In genomic region chr2:60884795-60885194, GRCh38 we compare ENCODE assay signal across 9 cellular contexts. TPM values are rescaled to one million over a fixed set of nuclear protein-coding genes. Genes with fewer than 3 reads are reported as not detected.
A peak's percentile ranks its signal among the peaks of the same experiment; 100 is the strongest.
DNase-seq lines count a peak whose midpoint lies in the region; ATAC-seq, FAIRE-seq and TF ChIP-seq lines count a peak whose summit lies in the region.
"Had no signal": no experiment of that assay in that cellular context is flagged by ENCODE, and none has a peak within 500 bp of the region (broad histone marks: within the 10 kb centered on the region; RNA-seq: fewer than 3 reads in every experiment).

No MANE protein-coding gene starts in this region.

- peak overlapping the region; percentile 82 for H3K4me2 ChIP-seq in OCI-LY7 (ENCODE audit: low read length)

- peaks cover 48% of the 10 kb centered on the region for H3K4me1 ChIP-seq in OCI-LY7 (ENCODE audit: insufficient read depth, low read length, poor library complexity, severe bottlenecking)
- H3K4me1 ChIP-seq in sigmoid colon, result peaks cover 0 to 52% (median 28%) of the 10 kb centered on the region in 4 donors
- peaks cover 6 to 49% of the 10 kb centered on the region in 2 donors for H3K4me1 ChIP-seq in adrenal gland (replicated peaks in 1 of 2)

- BruUV-seq in OCI-LY7 (replicated peaks; lab: Mats Ljungman, UMichigan), result no TSS peak

- no peak for TF ChIP-seq CTCF in OCI-LY7 (conservative IDR thresholded peaks at IDR 0.05; ENCODE audit: low read length)
- TF ChIP-seq CTCF in sigmoid colon (IDR thresholded peaks at IDR 0.05), result no peak
- no peak for TF ChIP-seq CTCF in adrenal gland (IDR thresholded peaks at IDR 0.05)

- 12 to 21% methylated on average over 2 of the region's 2 CpGs for WGBS in sigmoid colon, 2 donors
- 31 to 51% (median 39%) methylated on average over 2 of the region's 2 CpGs for WGBS in adrenal gland, 4 donors

- peak overlapping the region; percentile 84 for H3K27ac ChIP-seq in OCI-LY7 (ENCODE audit: low read depth, low read length, poor library complexity, severe bottlenecking)
- H3K27ac ChIP-seq in sigmoid colon, result peak overlapping the region in 3 of 4 donors; percentile 13 to 99 (median 98)
- peak overlapping the region in 1 of 5 donors; percentile 99 for H3K27ac ChIP-seq in adrenal gland
- H3K27ac ChIP-seq: ascending aorta had no signal

- no peaks in the 10 kb centered on the region for H3K27me3 ChIP-seq in sigmoid colon
- H3K27me3 ChIP-seq in adrenal gland, result no peaks in the 10 kb centered on the region
- H3K27me3 ChIP-seq: ascending aorta had no signal

- H4K20me1 ChIP-seq in OCI-LY7 (ENCODE audit: insufficient read depth, low read length), result peaks cover 23% of the 10 kb centered on the region

- H2AFZ ChIP-seq in OCI-LY7 (ENCODE audit: low read length), result no peak overlapping the region

- DNase-seq in OCI-LY7 (ENCODE audit: low spot score) (no peak), dermis microvascular lymphatic vessel endothelial cell (ENCODE audit: low read depth in 2 of 2) (peak; percentile 36 to 58), sigmoid colon (no peak), adrenal gland (no peak), COLO668 (lab: John Stamatoyannopoulos, UW; ENCODE audit: unreplicated experiment) (no peak), SHP77 treated with DMSO at 0.1 percent for 48 hours (lab: John Stamatoyannopoulos, UW) (no peak)

- H3K36me3 ChIP-seq in OCI-LY7 (ENCODE audit: insufficient read depth, low read length) (peaks cover 68% of the 10 kb centered on the region), sigmoid colon (no peaks in the 10 kb centered on the region), adrenal gland (replicated peaks in 1 of 2) (no peaks in the 10 kb centered on the region)
- H3K36me3 ChIP-seq: ascending aorta had no signal

- CTCF ChIA-PET in OCI-LY7 (lab: Charles Lee; ENCODE audit: unreplicated experiment), result no interaction called here

- no peak for TF ChIP-seq EP300 in sigmoid colon (IDR thresholded peaks at IDR 0.05)

- H3K4me3 ChIP-seq in OCI-LY7 (ENCODE audit: low read depth, low read length, poor library complexity, severe bottlenecking) (peak overlapping the region; percentile 88), sigmoid colon (peak overlapping the region in 1 of 4 donors; percentile 6), adrenal gland (peak overlapping the region in 1 of 4 donors; percentile 89)

- intact Hi-C loops in OCI-LY7 (cut with micrococcal nuclease; ENCODE audit: unreplicated experiment), result loop anchor here (5.0 to 10.0 kb wide), 3 partner anchors 330 to 540 kb away; partner anchors contain the start of gene BCL11A
- intact Hi-C loops in sigmoid colon (cut with DNase I), result loop anchor here (5.0 to 10.0 kb wide), 3 partner anchors 87 to 650 kb away; partner anchors contain the start of genes PEX13, PUS10 and XPO1
- intact Hi-C loops in adrenal gland (cut with DNase I), result no loop called here

- H3K79me2 ChIP-seq in OCI-LY7 (ENCODE audit: insufficient read depth, low read depth, low read length), result peaks cover 93% of the 10 kb centered on the region

- POLR2A ChIA-PET in OCI-LY7 (lab: Charles Lee), result interaction anchor here (0.7 to 4.4 kb wide), 11 partner anchors 31 to 103 kb away, joined by 3 to 57 read pairs (median 4); no protein-coding TSS in a partner anchor

- H3K9me3 ChIP-seq in OCI-LY7 (ENCODE audit: low read length) (0 out of 2 replicates have a peak, but pooled peaks cover 7% of the 10 kb centered on the region), sigmoid colon (no peaks in the 10 kb centered on the region), adrenal gland (replicated peaks in 1 of 3) (no peaks in the 10 kb centered on the region)
- H3K9me3 ChIP-seq: ascending aorta had no signal

- H3K9me2 ChIP-seq in OCI-LY7 (ENCODE audit: insufficient read depth, low read length), result no peaks in the 10 kb centered on the region

- ATAC-seq in GM19324 (IDR thresholded peaks at IDR 0.05; ENCODE audit: low FRiP score, unreplicated experiment), result no peak

- no peak for TF ChIP-seq POLR2A in sigmoid colon (IDR thresholded peaks at IDR 0.05)
- no peak for TF ChIP-seq POLR2A in adrenal gland (IDR thresholded peaks at IDR 0.05)

- peak; percentile 13 for FAIRE-seq in G401.6 (lab: Jason Lieb, UNC)

RNA-seq across cellular contexts. Expression of gene REL, which starts 3.4 kb away (rescaled TPM):
- 49.9 and 50.2 TPM in 2 replicates for total RNA-seq in OCI-LY7 (2014; rRNA removed; shearing (Covaris generic))
- total RNA-seq in OCI-LY7 (2022), result 81.1 and 82.7 TPM in 2 replicates
- total RNA-seq in dermis microvascular lymphatic vessel endothelial cell, result 8.6 and 23.3 TPM in 2 replicates
- 10 to 100 TPM; 11.0 to 14.7 (median 12.5) TPM for total RNA-seq in sigmoid colon
- polyA plus RNA-seq in sigmoid colon, result 10 to 100 TPM in 1 of 3 donors, 1 to 10 TPM in 2; 1.2 to 10.2 (median 2.3) TPM
- 10 to 100 TPM in 5 of 8 donors, 1 to 10 TPM in 3; 4.0 to 15.0 (median 10.5) TPM for total RNA-seq in adrenal gland
- 1 to 10 TPM in 2 of 3 donors, under 1 TPM in 1; 0.51 to 2.5 (median 2.1) TPM for polyA plus RNA-seq in adrenal gland

Comparison
In these comparisons a context has a peak if more than half of its experiments do, and no peak if none do; other contexts are left out.
1. DNase-seq: peak in dermis microvascular lymphatic vessel endothelial cell (2 of 2); none in OCI-LY7 (single experiment), sigmoid colon (single experiment), adrenal gland (0 of 7), COLO668 (single experiment) and SHP77 treated with DMSO at 0.1 percent for 48 hours (single experiment).
2. intact Hi-C loops: an anchor here in OCI-LY7 (5.0 to 10.0 kb wide) and sigmoid colon (5.0 to 10.0 kb wide); none called in adrenal gland.